Comparison of ENCODE assay signal across 1 cellular context in genomic region chr19:5929646-5930045, GRCh38.
TF ChIP-seq lines count a peak whose summit lies in the region.

No MANE protein-coding gene starts in this region.

TF ChIP-seq in GM23338, 12 proteins besides CTCF, POLR2A, EP300 and RAD21:
- TF ChIP-seq ZNF462 (CRISPR knock-in tag; IDR thresholded peaks at IDR 0.05) (no peak), POLR2AphosphoS5 (IDR thresholded peaks at IDR 0.05; ENCODE audit: low read depth) (no peak), ZNF114 (CRISPR knock-in tag; IDR thresholded peaks at IDR 0.05) (no peak), STAT1 (IDR thresholded peaks at IDR 0.05; ENCODE audit: unreplicated experiment) (no peak), ZNF331 (CRISPR knock-in tag; IDR thresholded peaks at IDR 0.05; ENCODE audit: low read depth) (no peak), REST (IDR thresholded peaks at IDR 0.05; ENCODE audit: unreplicated experiment) (no peak), EZH2 (IDR thresholded peaks at IDR 0.05; ENCODE audit: low read depth, unreplicated experiment) (no peak)
